ENCODE assay signal across 22 cellular contexts in the genomic region with DNA sequence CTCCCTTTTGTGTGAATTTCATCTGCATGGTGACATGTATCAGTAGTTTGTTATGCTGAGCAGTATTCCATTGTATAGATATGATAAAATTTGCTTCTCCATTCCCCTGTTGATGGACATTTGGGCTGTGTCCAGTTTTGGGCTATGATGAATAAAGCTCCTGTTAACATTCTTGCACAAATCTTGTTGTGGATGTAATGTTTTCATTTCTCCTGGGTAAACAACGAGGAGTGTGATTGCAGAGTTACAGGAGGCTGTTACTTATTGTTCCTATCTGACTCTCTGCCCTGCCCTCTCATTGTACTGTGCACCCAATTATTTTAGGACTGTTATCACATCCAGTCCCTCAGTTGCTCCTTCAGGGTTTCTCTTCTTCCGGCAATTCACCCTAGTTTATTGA. TPM values are rescaled to one million over a fixed set of nuclear protein-coding genes. Genes with fewer than 3 reads are reported as not detected.
DNase-seq lines count a peak whose midpoint lies in the region; ATAC-seq and TF ChIP-seq lines count a peak whose summit lies in the region.
"Had no signal": no experiment of that assay in that cellular context is flagged by ENCODE, and none has a peak within 500 bp of the region (broad histone marks: within the 10 kb centered on the region; RNA-seq: fewer than 3 reads in every experiment).

No MANE protein-coding gene starts in this region.

- H3K4me3 Mint-ChIP-seq in CD8-positive, alpha-beta memory T cell: peak overlapping the region in 1 of 7 donors; percentile 33
- H3K4me3 Mint-ChIP-seq in natural killer cell: no peak overlapping the region
- H3K4me3 Mint-ChIP-seq: activated CD8-positive, alpha-beta T cell treated with anti-CD3 and anti-CD28 coated beads for 36 hours had no signal

- POLR2A ChIA-PET in CD8-positive, alpha-beta memory T cell (lab: Charles Lee): no interaction called here
- POLR2A ChIA-PET in PC-9 (lab: Charles Lee; ENCODE audit: unreplicated experiment): interaction anchor here (0.6 kb wide), 1 partner anchor 19 kb away, joined by 6 read pairs; no protein-coding TSS in a partner anchor

- peak overlapping the region; percentile 60 for H3K4me2 ChIP-seq in PC-9

- no peaks in the 10 kb centered on the region for H3K9me2 ChIP-seq in PC-9 (ENCODE audit: insufficient read depth)

- no peaks in the 10 kb centered on the region for H3K9me3 ChIP-seq in CD8-positive, alpha-beta memory T cell (ENCODE audit: low read length)
- H3K9me3 ChIP-seq in PC-9 (ENCODE audit: insufficient read depth, low read depth): no peaks in the 10 kb centered on the region
- H3K9me3 ChIP-seq: tibial nerve had no signal

- peaks cover 86 to 97% (median 91%) of the 10 kb centered on the region in 3 donors for H3K4me1 Mint-ChIP-seq in CD8-positive, alpha-beta memory T cell
- H3K4me1 Mint-ChIP-seq in natural killer cell: peaks cover 85 to 92% of the 10 kb centered on the region in 2 donors

- H2AFZ ChIP-seq in PC-9: no peak overlapping the region

- ATAC-seq in natural killer cell (no peak), HG02623 (IDR thresholded peaks at IDR 0.05; ENCODE audit: unreplicated experiment) (no peak)
- ATAC-seq: activated CD8-positive, alpha-beta T cell treated with anti-CD3 and anti-CD28 coated beads for 36 hours; sciatic nerve had no signal

- peaks cover 92% of the 10 kb centered on the region for H3K79me2 ChIP-seq in PC-9 (ENCODE audit: low read depth)

- H3K4me1 ChIP-seq in CD8-positive, alpha-beta memory T cell (ENCODE audit: insufficient read depth, low read length): peaks cover 74% of the 10 kb centered on the region
- H3K4me1 ChIP-seq in PC-9 (replicated peaks; ENCODE audit: insufficient read depth): peaks cover 54% of the 10 kb centered on the region

- no peaks in the 10 kb centered on the region for H3K9me3 Mint-ChIP-seq in CD8-positive, alpha-beta memory T cell
- no peaks in the 10 kb centered on the region for H3K9me3 Mint-ChIP-seq in natural killer cell
- H3K9me3 Mint-ChIP-seq: activated CD8-positive, alpha-beta T cell treated with anti-CD3 and anti-CD28 coated beads for 36 hours; T-helper 1 cell treated with Interleukin-12 subunit alpha and Interleukin-12 subunit beta and Interleukin-4 antibody, amounts not matched to agents 30 μg/mL and 1 μg/mL, for 36 hours had no signal

- peaks cover 38% of the 10 kb centered on the region for H4K20me1 ChIP-seq in PC-9 (ENCODE audit: insufficient read depth)

- no TSS peak for BruUV-seq in PC-9 (replicated peaks; lab: Mats Ljungman, UMichigan)

- peaks cover 0 to 4% (median 2%) of the 10 kb centered on the region in 3 donors for H3K36me3 Mint-ChIP-seq in CD8-positive, alpha-beta memory T cell
- H3K36me3 Mint-ChIP-seq in natural killer cell: no peaks in the 10 kb centered on the region

- H3K27ac Mint-ChIP-seq in CD8-positive, alpha-beta memory T cell: peak overlapping the region in 6 of 8 donors; percentile 5 to 85 (median 38)
- peak overlapping the region; percentile 35 to 52 for H3K27ac Mint-ChIP-seq in natural killer cell
- H3K27ac Mint-ChIP-seq: activated CD8-positive, alpha-beta T cell treated with anti-CD3 and anti-CD28 coated beads for 36 hours had no signal

- H3K27me3 Mint-ChIP-seq in CD8-positive, alpha-beta memory T cell: no peaks in the 10 kb centered on the region
- H3K27me3 Mint-ChIP-seq in natural killer cell (ENCODE audit: low read depth in 2 of 2): no peaks in the 10 kb centered on the region
- H3K27me3 Mint-ChIP-seq: activated CD8-positive, alpha-beta T cell treated with anti-CD3 and anti-CD28 coated beads for 36 hours had no signal

- DNase-seq in CD8-positive, alpha-beta memory T cell: no peak
- DNase-seq in PC-9: peak in 1 of 2 experiments; percentile 63
- DNase-seq in fibroblast of villous mesenchyme (ENCODE audit: low read depth): peak; percentile 35
- DNase-seq in natural killer cell: no peak
- DNase-seq in KG1 (lab: John Stamatoyannopoulos, UW): no peak
- no peak for DNase-seq in kidney glomerular epithelial cell (lab: John Stamatoyannopoulos, UW)
- no peak for DNase-seq in NCI-H146 (lab: John Stamatoyannopoulos, UW)
- DNase-seq: activated CD8-positive, alpha-beta T cell treated with anti-CD3 and anti-CD28 coated beads for 36 hours; activated naive CD4-positive, alpha-beta T cell treated with anti-CD3 and anti-CD28 coated beads, Interleukin-2, amount 50 U/mL, for 16 hours; activated T-cell treated with anti-CD3 and anti-CD28 coated beads, Interleukin-2, amount 50 U/mL, for 48 hours; COR-L47; EL; NCI-H1092 treated with DMSO at 0.1 percent for 48 hours; NCI-H2107; NCI-H524 treated with DMSO at 0.1 percent for 48 hours; occipital lobe; SHP77 treated with DMSO at 0.1 percent for 48 hours; stimulated activated naive CD4-positive, alpha-beta T cell treated with Interleukin-2 at 50 U/mL for 16 hours had no signal

- no peak overlapping the region for H3K4me3 ChIP-seq in CD8-positive, alpha-beta memory T cell (ENCODE audit: low read length)
- H3K4me3 ChIP-seq in PC-9: no peak overlapping the region
- no peak overlapping the region for H3K4me3 ChIP-seq in fibroblast of villous mesenchyme (ENCODE audit: low read depth, low read length)
- H3K4me3 ChIP-seq: tibial nerve had no signal

- TF ChIP-seq CTCF in PC-9 (conservative IDR thresholded peaks at IDR 0.05) (no peak), fibroblast of villous mesenchyme (IDR thresholded peaks at IDR 0.05; ENCODE audit: insufficient read depth, low read depth, low read length) (no peak), natural killer cell (IDR thresholded peaks at IDR 0.05) (no peak)

- H3K27ac ChIP-seq in CD8-positive, alpha-beta memory T cell (ENCODE audit: low read depth, low read length): no peak overlapping the region
- H3K27ac ChIP-seq in PC-9: peak overlapping the region; percentile 83
- H3K27ac ChIP-seq: tibial nerve had no signal

- CTCF ChIA-PET in CD8-positive, alpha-beta memory T cell (lab: Charles Lee): interaction anchor here (0.9 to 1.8 kb wide), 4 partner anchors 11 to 204 kb away, joined by 3 to 8 read pairs (median 4); no protein-coding TSS in a partner anchor
- CTCF ChIA-PET in PC-9 (lab: Charles Lee): no interaction called here

- intact Hi-C loops in PC-9 (cut with micrococcal nuclease; ENCODE audit: unreplicated experiment): no loop called here
- intact Hi-C loops in natural killer cell (cut with micrococcal nuclease): no loop called here

- H3F3A ChIP-seq in PC-9 (ENCODE audit: insufficient read depth, low read depth): peaks cover 37% of the 10 kb centered on the region

- no peaks in the 10 kb centered on the region for H3K36me3 ChIP-seq in CD8-positive, alpha-beta memory T cell (ENCODE audit: insufficient read depth, low read length)
- H3K36me3 ChIP-seq in PC-9 (ENCODE audit: low read depth): no peaks in the 10 kb centered on the region
- H3K36me3 ChIP-seq: tibial nerve had no signal

- no peaks in the 10 kb centered on the region for H3K27me3 ChIP-seq in CD8-positive, alpha-beta memory T cell (ENCODE audit: insufficient read depth, low read length, poor library complexity, severe bottlenecking)
- H3K27me3 ChIP-seq in PC-9 (ENCODE audit: insufficient read depth, low read depth): no peaks in the 10 kb centered on the region
- H3K27me3 ChIP-seq: tibial nerve had no signal

RNA-seq across cellular contexts. Expression of a gene that starts 24.2 kb away (rescaled TPM):
- total RNA-seq in CD8-positive, alpha-beta memory T cell: 10 to 100 TPM; 78.4 to 79.1 TPM
- polyA plus RNA-seq in CD8-positive, alpha-beta memory T cell: 5.0 TPM
- total RNA-seq in PC-9 (2021) (62.6 and 70.6 TPM in 2 replicates), fibroblast of villous mesenchyme (45.3 and 46.4 TPM in 2 replicates), natural killer cell (100 to 1,000 TPM; 137 to 197 (median 178) TPM)
